25 cellular contexts compared by ENCODE assay signal in the genomic region with DNA sequence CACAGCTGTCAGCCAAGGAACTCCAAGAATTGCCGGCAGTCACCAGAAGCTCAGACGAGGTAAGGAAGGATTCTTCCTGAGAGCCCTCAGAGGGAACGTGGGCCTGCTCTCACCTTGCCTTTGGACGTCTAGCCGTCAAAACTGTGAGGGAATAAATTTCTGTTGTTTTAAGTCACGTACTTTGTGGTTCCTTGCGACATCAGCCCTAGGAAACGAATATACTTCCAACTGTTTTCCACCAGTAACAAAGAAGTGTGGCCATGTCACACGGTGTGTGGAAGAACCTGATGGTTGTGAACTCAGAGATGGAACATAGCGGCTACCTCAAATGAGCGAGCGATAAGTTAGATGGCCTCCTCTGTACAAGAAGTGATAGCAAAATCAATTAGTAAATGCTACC. TPM values are rescaled to one million over a fixed set of nuclear protein-coding genes. Genes with fewer than 3 reads are reported as not detected.
DNase-seq lines count a peak whose midpoint lies in the region; ATAC-seq and TF ChIP-seq lines count a peak whose summit lies in the region.
"Had no signal": no experiment of that assay in that cellular context is flagged by ENCODE, and none has a peak within 500 bp of the region (broad histone marks: within the 10 kb centered on the region; RNA-seq: fewer than 3 reads in every experiment).

No MANE protein-coding gene starts in this region.

- DNase-seq in activated CD4-positive, alpha-beta T cell treated with anti-CD3 and anti-CD28 coated beads for 36 hours = no peak
- DNase-seq in activated CD4-positive, alpha-beta T cell treated with anti-CD3 and anti-CD28 coated beads for 1 hour = no peak
- peak; percentile 67 to 78 for DNase-seq in HL-60 (ENCODE audit: low read depth in 1 of 2, low spot score in 1 of 2)
- no peak for DNase-seq in activated naive CD8-positive, alpha-beta T cell treated with anti-CD3 and anti-CD28 coated beads, Interleukin-2, amount 50 U/mL, for 24 hours
- DNase-seq in activated CD4-positive, CD25-positive, alpha-beta regulatory T cell treated with anti-CD3 and anti-CD28 coated beads, Interleukin-2, amount 50 U/mL, for 72 hours = no peak
- DNase-seq in NCI-H187 (lab: John Stamatoyannopoulos, UW) = no peak
- no peak for DNase-seq in aorta
- DNase-seq: 8988T; activated CD4-positive, alpha-beta T cell treated with anti-CD3 and anti-CD28 coated beads, Interleukin-2, amount 50 U/mL, for 1 hour; activated CD8-positive, alpha-beta memory T cell treated with anti-CD3 and anti-CD28 coated beads, Interleukin-2, amount 50 U/mL, for 4 hours; activated effector memory CD4-positive, alpha-beta T cell treated with Interleukin-2 at 50 U/mL for 16 hours; amniotic stem cell; Caco-2; cortex of kidney; glutamatergic neuron; NCI-H1105; NCI-H2081; NCI-H345; NCI-H82; T-helper 17 cell had no signal

- H3K4me1 ChIP-seq in skeletal muscle tissue (ENCODE audit: control insufficient read depth in 3 of 3, insufficient read depth in 3 of 3, low read length in 3 of 3) = peaks cover 0 to 5% (median 5%) of the 10 kb centered on the region in 3 donors
- no peaks in the 10 kb centered on the region for H3K4me1 ChIP-seq in aorta (ENCODE audit: control insufficient read depth in 1 of 2, insufficient read depth in 2 of 2, low read length in 2 of 2)
- H3K4me1 ChIP-seq: parathyroid adenoma, SJSA1 had no signal

- peaks cover 10% of the 10 kb centered on the region for H3K9me3 Mint-ChIP-seq in activated CD4-positive, alpha-beta T cell treated with anti-CD3 and anti-CD28 coated beads for 36 hours (ENCODE audit: low read depth)
- H3K9me3 Mint-ChIP-seq in activated naive CD8-positive, alpha-beta T cell treated with anti-CD3 and anti-CD28 coated beads, Interleukin-2, amount 50 U/mL, for 24 hours = peaks cover 26% of the 10 kb centered on the region
- H3K9me3 Mint-ChIP-seq: nephron had no signal

- H3K27ac ChIP-seq in HL-60 (replicated peaks) (peak overlapping the region; percentile 93), skeletal muscle tissue (ENCODE audit: low read depth, low read length) (peak overlapping the region; percentile 52), aorta (ENCODE audit: low read depth in 1 of 2, low read length in 2 of 2) (no peak overlapping the region)
- H3K27ac ChIP-seq: KMS-11, parathyroid adenoma, SJSA1 had no signal

- POLR2A ChIA-PET in activated CD4-positive, alpha-beta T cell treated with anti-CD3 and anti-CD28 coated beads for 36 hours (lab: Charles Lee) = interaction anchor here (1.8 kb wide), 1 partner anchor 12 kb away, joined by 4 read pairs; no protein-coding TSS in a partner anchor

- H3K4me3 ChIP-seq in HL-60 (replicated peaks; ENCODE audit: insufficient read depth, low read length) (no peak overlapping the region), skeletal muscle tissue (ENCODE audit: low read length in 3 of 3) (no peak overlapping the region), aorta (ENCODE audit: low read length in 2 of 2) (no peak overlapping the region)
- H3K4me3 ChIP-seq: SJSA1 had no signal

- no peak overlapping the region for H3K4me3 Mint-ChIP-seq in activated CD4-positive, alpha-beta T cell treated with anti-CD3 and anti-CD28 coated beads for 36 hours
- no peak overlapping the region for H3K4me3 Mint-ChIP-seq in activated naive CD8-positive, alpha-beta T cell treated with anti-CD3 and anti-CD28 coated beads, Interleukin-2, amount 50 U/mL, for 24 hours
- H3K4me3 Mint-ChIP-seq: nephron, T-helper 17 cell had no signal

- peaks cover 32% of the 10 kb centered on the region for H3K36me3 Mint-ChIP-seq in activated CD4-positive, alpha-beta T cell treated with anti-CD3 and anti-CD28 coated beads for 36 hours (ENCODE audit: low read depth)
- H3K36me3 Mint-ChIP-seq in activated naive CD8-positive, alpha-beta T cell treated with anti-CD3 and anti-CD28 coated beads, Interleukin-2, amount 50 U/mL, for 24 hours (ENCODE audit: low read depth) = peaks cover 36% of the 10 kb centered on the region

- 83 to 87% methylated on average over 12 of the region's 12 CpGs for WGBS in aorta, 2 donors

- no peaks in the 10 kb centered on the region for H3K9me3 ChIP-seq in skeletal muscle tissue (ENCODE audit: control insufficient read depth in 3 of 3, low read length in 3 of 3)
- no peaks in the 10 kb centered on the region for H3K9me3 ChIP-seq in aorta (ENCODE audit: control insufficient read depth, low read length)
- H3K9me3 ChIP-seq: Caco-2, SJSA1 had no signal

- ATAC-seq in activated CD4-positive, alpha-beta T cell treated with anti-CD3 and anti-CD28 coated beads for 36 hours = no peak
- ATAC-seq in activated naive CD8-positive, alpha-beta T cell treated with anti-CD3 and anti-CD28 coated beads, Interleukin-2, amount 50 U/mL, for 24 hours = no peak
- ATAC-seq in aorta (ENCODE audit: low FRiP score) = no peak
- ATAC-seq: T-helper 17 cell had no signal

- intact Hi-C loops in activated CD4-positive, alpha-beta T cell treated with anti-CD3 and anti-CD28 coated beads for 36 hours (cut with DNase I, micrococcal nuclease) = loop anchor here in 1 of 2 experiments (5.0 kb wide), 1 partner anchor 55 kb away; no protein-coding TSS in a partner anchor
- intact Hi-C loops in aorta (cut with DNase I) = no loop called here

- H3K4me1 Mint-ChIP-seq in activated CD4-positive, alpha-beta T cell treated with anti-CD3 and anti-CD28 coated beads for 36 hours = peaks cover 52% of the 10 kb centered on the region
- H3K4me1 Mint-ChIP-seq in activated naive CD8-positive, alpha-beta T cell treated with anti-CD3 and anti-CD28 coated beads, Interleukin-2, amount 50 U/mL, for 24 hours = peaks cover 72% of the 10 kb centered on the region
- H3K4me1 Mint-ChIP-seq: T-helper 17 cell had no signal

- peak overlapping the region; percentile 72 for H3K27ac Mint-ChIP-seq in activated CD4-positive, alpha-beta T cell treated with anti-CD3 and anti-CD28 coated beads for 36 hours
- peak overlapping the region; percentile 97 for H3K27ac Mint-ChIP-seq in activated naive CD8-positive, alpha-beta T cell treated with anti-CD3 and anti-CD28 coated beads, Interleukin-2, amount 50 U/mL, for 24 hours
- H3K27ac Mint-ChIP-seq: nephron, T-helper 17 cell had no signal

- H3K27me3 ChIP-seq in HL-60 (ENCODE audit: insufficient read depth, poor library complexity, severe bottlenecking) (no peaks in the 10 kb centered on the region), skeletal muscle tissue (ENCODE audit: control insufficient read depth in 3 of 3, insufficient read depth in 3 of 3, low read length in 3 of 3) (no peaks in the 10 kb centered on the region), aorta (ENCODE audit: control insufficient read depth in 1 of 2, insufficient read depth in 2 of 2, low read length in 1 of 2) (no peaks in the 10 kb centered on the region)
- H3K27me3 ChIP-seq: SJSA1 had no signal

- no peaks in the 10 kb centered on the region for H3K27me3 Mint-ChIP-seq in activated CD4-positive, alpha-beta T cell treated with anti-CD3 and anti-CD28 coated beads for 36 hours
- peaks cover 3% of the 10 kb centered on the region for H3K27me3 Mint-ChIP-seq in activated naive CD8-positive, alpha-beta T cell treated with anti-CD3 and anti-CD28 coated beads, Interleukin-2, amount 50 U/mL, for 24 hours
- H3K27me3 Mint-ChIP-seq: T-helper 17 cell had no signal

- CTCF ChIA-PET in activated CD4-positive, alpha-beta T cell treated with anti-CD3 and anti-CD28 coated beads for 36 hours (lab: Charles Lee) = interaction anchor here (0.7 to 0.9 kb wide), 2 partner anchors 24 to 27 kb away, joined by 3 read pairs; no protein-coding TSS in a partner anchor

- no peak overlapping the region for H3K9ac ChIP-seq in skeletal muscle tissue (ENCODE audit: low read depth in 1 of 3, low read length in 3 of 3)
- H3K9ac ChIP-seq: KMS-11, parathyroid adenoma had no signal

- no peak for TF ChIP-seq CTCF in HL-60 (IDR thresholded peaks at IDR 0.05; ENCODE audit: insufficient read depth, low read length)

- H3K36me3 ChIP-seq in skeletal muscle tissue (ENCODE audit: control insufficient read depth in 3 of 3, insufficient read depth in 3 of 3, low read length in 3 of 3) (peaks cover 0 to 5% (median 0%) of the 10 kb centered on the region in 3 donors), aorta (ENCODE audit: control insufficient read depth in 1 of 2, insufficient read depth in 2 of 2, low read length in 1 of 2) (no peaks in the 10 kb centered on the region)
- H3K36me3 ChIP-seq: SJSA1 had no signal

RNA-seq across cellular contexts. Expression of a gene that starts 41.0 kb away (rescaled TPM):
- 10 to 100 TPM; 20.2 to 22.8 TPM for total RNA-seq in activated CD4-positive, alpha-beta T cell treated with anti-CD3 and anti-CD28 coated beads for 36 hours
- total RNA-seq in skeletal muscle tissue (4.2 TPM), aorta (10 to 100 TPM in 1 of 2 donors, 1 to 10 TPM in 1; 9.2 to 10.0 TPM)
- polyA plus RNA-seq in aorta = 10 to 100 TPM in 1 of 2 donors, 1 to 10 TPM in 1; 1.6 to 12.5 TPM

RNA-seq across cellular contexts. Expression of a gene that starts 49.6 kb away (rescaled TPM):
- 10 to 100 TPM; 10.3 to 17.2 TPM for total RNA-seq in activated CD4-positive, alpha-beta T cell treated with anti-CD3 and anti-CD28 coated beads for 36 hours
- total RNA-seq in skeletal muscle tissue (under 0.01 TPM), aorta (under 1 TPM; 0.23 to 0.27 TPM)
- under 1 TPM; 0.23 to 0.50 TPM for polyA plus RNA-seq in aorta
- total RNA-seq: SJSA1 had no signal

Comparison
In these comparisons a context has a peak if more than half of its experiments do, and no peak if none do; other contexts are left out.
1. DNase-seq: peak in HL-60 (2 of 2); none in activated CD4-positive, alpha-beta T cell treated with anti-CD3 and anti-CD28 coated beads for 36 hours (single experiment), activated CD4-positive, alpha-beta T cell treated with anti-CD3 and anti-CD28 coated beads for 1 hour (single experiment), activated naive CD8-positive, alpha-beta T cell treated with anti-CD3 and anti-CD28 coated beads, Interleukin-2, amount 50 U/mL, for 24 hours (single experiment), activated CD4-positive, CD25-positive, alpha-beta regulatory T cell treated with anti-CD3 and anti-CD28 coated beads, Interleukin-2, amount 50 U/mL, for 72 hours (single experiment), NCI-H187 (0 of 2) and aorta (0 of 2).
2. H3K27ac ChIP-seq: peak in HL-60 (single experiment) and skeletal muscle tissue (single experiment); none in aorta (0 of 2).
3. RNA of a gene that starts 49.6 kb away (total RNA-seq): 10.3 to 17.2 TPM in activated CD4-positive, alpha-beta T cell treated with anti-CD3 and anti-CD28 coated beads for 36 hours; 0.23 to 0.27 TPM in aorta and under 0.01 TPM in skeletal muscle tissue (single experiment); every median in the first group is over 4 times any median in the second.